ENCODE assay signal across 13 cellular contexts in genomic region chr15:69782809-69783208, GRCh38.
DNase-seq lines count a peak whose midpoint lies in the region; ATAC-seq lines count a peak whose summit lies in the region.
"Had no signal": no experiment of that assay in that cellular context is flagged by ENCODE, and none has a peak within 500 bp of the region (broad histone marks: within the 10 kb centered on the region; RNA-seq: fewer than 3 reads in every experiment).

No MANE protein-coding gene starts in this region.

- H3K4me1 Mint-ChIP-seq in activated T-cell treated with anti-CD3 and anti-CD28 coated beads, Interleukin-2, amount 50 U/mL, for 24 hours (ENCODE audit: low read depth), result peaks cover 31% of the 10 kb centered on the region
- H3K4me1 Mint-ChIP-seq in T-helper 17 cell, result peaks cover 23% of the 10 kb centered on the region
- H3K4me1 Mint-ChIP-seq in naive thymus-derived CD8-positive, alpha-beta T cell, result peaks cover 18 to 33% (median 28%) of the 10 kb centered on the region in 4 donors

- no peaks in the 10 kb centered on the region for H3K9me3 ChIP-seq in T-helper 17 cell (ENCODE audit: control insufficient read depth, low read length, poor library complexity, severe bottlenecking)
- H3K9me3 ChIP-seq: adrenal gland, tibial artery had no signal

- H3K9me3 Mint-ChIP-seq in activated T-cell treated with anti-CD3 and anti-CD28 coated beads, Interleukin-2, amount 50 U/mL, for 24 hours, result no peaks in the 10 kb centered on the region
- peaks cover 0 to 5% (median 0%) of the 10 kb centered on the region in 9 donors for H3K9me3 Mint-ChIP-seq in naive thymus-derived CD8-positive, alpha-beta T cell

- no peak overlapping the region for H3K27ac Mint-ChIP-seq in activated T-cell treated with anti-CD3 and anti-CD28 coated beads, Interleukin-2, amount 50 U/mL, for 24 hours
- H3K27ac Mint-ChIP-seq in T-helper 17 cell, result no peak overlapping the region
- H3K27ac Mint-ChIP-seq in naive thymus-derived CD8-positive, alpha-beta T cell, result peak overlapping the region in 3 of 10 donors; percentile 11 to 68 (median 44)

- POLR2A ChIA-PET in naive thymus-derived CD8-positive, alpha-beta T cell (lab: Charles Lee), result interaction anchor here (0.7 kb wide), 1 partner anchor 20 kb away, joined by 3 read pairs; no protein-coding TSS in a partner anchor

- peaks cover 21% of the 10 kb centered on the region for H3K27me3 Mint-ChIP-seq in activated T-cell treated with anti-CD3 and anti-CD28 coated beads, Interleukin-2, amount 50 U/mL, for 24 hours
- H3K27me3 Mint-ChIP-seq in T-helper 17 cell, result peaks cover 38% of the 10 kb centered on the region
- peaks cover 16 to 35% (median 25%) of the 10 kb centered on the region in 5 donors for H3K27me3 Mint-ChIP-seq in naive thymus-derived CD8-positive, alpha-beta T cell

- H3K4me3 Mint-ChIP-seq in activated T-cell treated with anti-CD3 and anti-CD28 coated beads, Interleukin-2, amount 50 U/mL, for 24 hours, result no peak overlapping the region
- no peak overlapping the region for H3K4me3 Mint-ChIP-seq in T-helper 17 cell
- H3K4me3 Mint-ChIP-seq in naive thymus-derived CD8-positive, alpha-beta T cell, result peak overlapping the region in 6 of 10 donors; percentile 2 to 31 (median 9)

- ATAC-seq in T-helper 17 cell (peak; percentile 54), HG03378 (IDR thresholded peaks at IDR 0.05; ENCODE audit: unreplicated experiment) (no peak)
- ATAC-seq in naive thymus-derived CD8-positive, alpha-beta T cell, result peak; percentile 93 to 98

- H3K36me3 Mint-ChIP-seq in activated T-cell treated with anti-CD3 and anti-CD28 coated beads, Interleukin-2, amount 50 U/mL, for 24 hours (ENCODE audit: low read depth), result no peaks in the 10 kb centered on the region
- peaks cover 2% of the 10 kb centered on the region for H3K36me3 Mint-ChIP-seq in T-helper 17 cell (ENCODE audit: low read depth)
- no peaks in the 10 kb centered on the region for H3K36me3 Mint-ChIP-seq in naive thymus-derived CD8-positive, alpha-beta T cell

- DNase-seq in activated T-cell treated with anti-CD3 and anti-CD28 coated beads, Interleukin-2, amount 50 U/mL, for 1 hour, result peak; percentile 38
- no peak for DNase-seq in activated T-cell treated with anti-CD3 and anti-CD28 coated beads, Interleukin-2, amount 50 U/mL, for 24 hours
- DNase-seq in NCI-H1694 (lab: John Stamatoyannopoulos, UW) (peak; percentile 29), T-helper 17 cell (no peak), NAMALWA (ENCODE audit: low spot score) (no peak), superior temporal gyrus (ENCODE audit: extremely low spot score) (no peak)
- DNase-seq in naive thymus-derived CD8-positive, alpha-beta T cell, result peak in 8 of 10 donors; percentile 22 to 74 (median 43)
- DNase-seq: adrenal gland, cerebellar nuclear complex, islet precursor cell, midbrain, tibial artery had no signal

Comparison
In these comparisons a context has a peak if more than half of its experiments do, and no peak if none do; other contexts are left out.
1. DNase-seq: peak in activated T-cell treated with anti-CD3 and anti-CD28 coated beads, Interleukin-2, amount 50 U/mL, for 1 hour (single experiment), NCI-H1694 (single experiment) and naive thymus-derived CD8-positive, alpha-beta T cell (8 of 10); none in activated T-cell treated with anti-CD3 and anti-CD28 coated beads, Interleukin-2, amount 50 U/mL, for 24 hours (single experiment), T-helper 17 cell (0 of 3), NAMALWA (single experiment) and superior temporal gyrus (single experiment).
2. H3K4me3 Mint-ChIP-seq: peak in naive thymus-derived CD8-positive, alpha-beta T cell (6 of 10); none in activated T-cell treated with anti-CD3 and anti-CD28 coated beads, Interleukin-2, amount 50 U/mL, for 24 hours (single experiment) and T-helper 17 cell (single experiment).